In genomic region chr13:28659611-28659970, GRCh38 we compare ENCODE assay signal across 8 cellular contexts. TPM values are rescaled to one million over a fixed set of nuclear protein-coding genes. Genes with fewer than 3 reads are reported as not detected.
A peak's percentile ranks its signal among the peaks of the same experiment; 100 is the strongest.
DNase-seq lines count a peak whose midpoint lies in the region; ATAC-seq and TF ChIP-seq lines count a peak whose summit lies in the region.

No MANE protein-coding gene starts in this region.

- POLR2A ChIA-PET in activated CD8-positive, alpha-beta T cell treated with anti-CD3 and anti-CD28 coated beads, Interleukin-2, amount 10 ng/mL, durations not matched to agents 7 days and 5 days (lab: Charles Lee) = interaction anchor here (0.5 to 2.6 kb wide), 18 partner anchors 10 to 1215 kb away, joined by 3 to 29 read pairs (median 6); partner anchors contain the start of gene SLC46A3

- H4K20me1 ChIP-seq in smooth muscle cell (ENCODE audit: low read depth) = peaks cover 47% of the 10 kb centered on the region

- WGBS in right cardiac atrium = 16% methylated on average over 4 of the region's 4 CpGs
- 5% methylated on average over 4 of the region's 4 CpGs for WGBS in smooth muscle cell (ENCODE audit: low lambda C conversion rate)

- TF ChIP-seq CTCF in AG10803 (conservative IDR thresholded peaks at IDR 0.05; ENCODE audit: low read length) (no peak), smooth muscle cell (IDR thresholded peaks at IDR 0.05; ENCODE audit: borderline replicate concordance, insufficient read depth, poor library complexity, severe bottlenecking) (no peak)

- intact Hi-C loops in right cardiac atrium (cut with DNase I) = no loop called here

- no peak overlapping the region for H2AFZ ChIP-seq in smooth muscle cell (ENCODE audit: low read depth)

- H3K9me3 ChIP-seq in right cardiac atrium (ENCODE audit: control insufficient read depth, low read length) (no peaks in the 10 kb centered on the region), smooth muscle cell (replicated peaks; ENCODE audit: low read depth) (no peaks in the 10 kb centered on the region)

- H3K27ac Mint-ChIP-seq in activated CD8-positive, alpha-beta T cell treated with anti-CD3 and anti-CD28 coated beads, Interleukin-2, amount 10 ng/mL, durations not matched to agents 7 days and 5 days = peak overlapping the region; percentile 97

- H3K4me2 ChIP-seq in smooth muscle cell = peak overlapping the region; percentile 93

- ATAC-seq in GM19035 (IDR thresholded peaks at IDR 0.05; ENCODE audit: unreplicated experiment) (peak; percentile 36), HG03439 (IDR thresholded peaks at IDR 0.05; ENCODE audit: unreplicated experiment) (peak; percentile 18), right cardiac atrium (peak in 1 of 2 donors; percentile 34)
- ATAC-seq in activated CD8-positive, alpha-beta T cell treated with anti-CD3 and anti-CD28 coated beads, Interleukin-2, amount 10 ng/mL, durations not matched to agents 7 days and 5 days = peak; percentile 62

- DNase-seq in AG10803 (ENCODE audit: low read depth) (peak; percentile 70), right cardiac atrium (no peak), smooth muscle cell (lab: John Stamatoyannopoulos, UW; ENCODE audit: unreplicated experiment) (no peak), epidermal melanocyte (ENCODE audit: insufficient read length, low spot score) (no peak), NAMALWA (ENCODE audit: low spot score) (no peak)
- peak; percentile 48 for DNase-seq in activated CD8-positive, alpha-beta T cell treated with anti-CD3 and anti-CD28 coated beads, Interleukin-2, amount 10 ng/mL, durations not matched to agents 7 days and 5 days

- H3K27ac ChIP-seq in right cardiac atrium (ENCODE audit: low read length) = peak overlapping the region; percentile 85
- H3K27ac ChIP-seq in smooth muscle cell (ENCODE audit: low read depth) = peak overlapping the region; percentile 92

- H3K4me1 Mint-ChIP-seq in activated CD8-positive, alpha-beta T cell treated with anti-CD3 and anti-CD28 coated beads, Interleukin-2, amount 10 ng/mL, durations not matched to agents 7 days and 5 days (ENCODE audit: low read depth) = peaks cover 58% of the 10 kb centered on the region

- no peaks in the 10 kb centered on the region for H3K27me3 ChIP-seq in right cardiac atrium (ENCODE audit: control insufficient read depth, insufficient read depth)
- H3K27me3 ChIP-seq in smooth muscle cell (ENCODE audit: low read depth) = no peaks in the 10 kb centered on the region

- peak overlapping the region; percentile 98 for H3K4me3 ChIP-seq in AG10803 (ENCODE audit: low read length)
- H3K4me3 ChIP-seq in right cardiac atrium (ENCODE audit: low read length) = peak overlapping the region; percentile 61
- peak overlapping the region; percentile 71 for H3K4me3 ChIP-seq in smooth muscle cell

- peak overlapping the region; percentile 88 for H3K9ac ChIP-seq in smooth muscle cell (ENCODE audit: low read depth)

- peaks cover 11% of the 10 kb centered on the region for H3F3A ChIP-seq in smooth muscle cell (ENCODE audit: low read depth)

- no peaks in the 10 kb centered on the region for H3K27me3 Mint-ChIP-seq in activated CD8-positive, alpha-beta T cell treated with anti-CD3 and anti-CD28 coated beads, Interleukin-2, amount 10 ng/mL, durations not matched to agents 7 days and 5 days (ENCODE audit: low read depth)

- peaks cover 58% of the 10 kb centered on the region for H3K36me3 Mint-ChIP-seq in activated CD8-positive, alpha-beta T cell treated with anti-CD3 and anti-CD28 coated beads, Interleukin-2, amount 10 ng/mL, durations not matched to agents 7 days and 5 days (ENCODE audit: low read depth)

- peak overlapping the region; percentile 98 for H3K4me3 Mint-ChIP-seq in activated CD8-positive, alpha-beta T cell treated with anti-CD3 and anti-CD28 coated beads, Interleukin-2, amount 10 ng/mL, durations not matched to agents 7 days and 5 days

- CTCF ChIA-PET in activated CD8-positive, alpha-beta T cell treated with anti-CD3 and anti-CD28 coated beads, Interleukin-2, amount 10 ng/mL, durations not matched to agents 7 days and 5 days (lab: Charles Lee) = interaction anchor here (0.9 to 2.0 kb wide), 7 partner anchors 16 to 335 kb away, joined by 3 to 9 read pairs (median 4); no protein-coding TSS in a partner anchor

- H3K9me3 Mint-ChIP-seq in activated CD8-positive, alpha-beta T cell treated with anti-CD3 and anti-CD28 coated beads, Interleukin-2, amount 10 ng/mL, durations not matched to agents 7 days and 5 days (ENCODE audit: insufficient read depth) = no peaks in the 10 kb centered on the region

- peaks cover 6% of the 10 kb centered on the region for H3K36me3 ChIP-seq in smooth muscle cell (ENCODE audit: low read depth)

- H3K4me1 ChIP-seq in right cardiac atrium (ENCODE audit: control insufficient read depth, insufficient read depth, low read length) = peaks cover 4% of the 10 kb centered on the region
- H3K4me1 ChIP-seq in smooth muscle cell (ENCODE audit: low read depth) = peaks cover 28% of the 10 kb centered on the region

- H3K79me2 ChIP-seq in smooth muscle cell (ENCODE audit: low read depth) = peaks cover 94% of the 10 kb centered on the region

RNA-seq across cellular contexts. Expression of gene POMP, which starts 0.7 kb away (rescaled TPM):
- 10 to 100 TPM; 90.7 to 94.5 TPM for total RNA-seq in activated CD8-positive, alpha-beta T cell treated with anti-CD3 and anti-CD28 coated beads, Interleukin-2, amount 10 ng/mL, durations not matched to agents 7 days and 5 days
- 100 to 1,000 TPM in 1 of 4 donors, 10 to 100 TPM in 3; 75.3 to 101 (median 96.8) TPM for total RNA-seq in right cardiac atrium
- 147 TPM for polyA plus RNA-seq in right cardiac atrium
- total RNA-seq in smooth muscle cell = 128 and 134 TPM in 2 replicates
- polyA plus RNA-seq in smooth muscle cell = 245 and 265 TPM in 2 replicates

RNA-seq across cellular contexts. Expression of gene SLC46A3, which starts 59.2 kb away (rescaled TPM):
- total RNA-seq in activated CD8-positive, alpha-beta T cell treated with anti-CD3 and anti-CD28 coated beads, Interleukin-2, amount 10 ng/mL, durations not matched to agents 7 days and 5 days = 10 to 100 TPM; 10.3 to 10.9 TPM
- total RNA-seq in right cardiac atrium = 10 to 100 TPM; 14.1 to 22.2 (median 20.5) TPM
- polyA plus RNA-seq in right cardiac atrium = 16.5 TPM
- total RNA-seq in smooth muscle cell = 19.1 and 20.2 TPM in 2 replicates
- 8.8 and 11.2 TPM in 2 replicates for polyA plus RNA-seq in smooth muscle cell

Comparison
In these comparisons a context has a peak if more than half of its experiments do, and no peak if none do; other contexts are left out.
1. DNase-seq: peak in AG10803 (single experiment) and activated CD8-positive, alpha-beta T cell treated with anti-CD3 and anti-CD28 coated beads, Interleukin-2, amount 10 ng/mL, durations not matched to agents 7 days and 5 days (single experiment); none in right cardiac atrium (0 of 3), smooth muscle cell (single experiment), epidermal melanocyte (single experiment) and NAMALWA (single experiment).
2. Peak in every context shown above with its lines, with median percentiles within 50 percentile points of each other: H3K4me3 ChIP-seq.